Comparison of ENCODE assay signal across 8 cellular contexts in genomic region chr7:29102554-29103151, GRCh38. TPM values are rescaled to one million over a fixed set of nuclear protein-coding genes. Genes with fewer than 3 reads are reported as not detected.
DNase-seq lines count a peak whose midpoint lies in the region; ATAC-seq and TF ChIP-seq lines count a peak whose summit lies in the region.

No MANE protein-coding gene starts in this region.

- H3K36me3 ChIP-seq in ovary = no peaks in the 10 kb centered on the region

- in situ Hi-C loops in GM13977 (cut with MboI; ENCODE audit: low pct_unique_long_range_greater_than_20kb, low sequenced_read_pairs, unreplicated experiment) = loop anchor here (10.0 kb wide), 1 partner anchor 178 kb away; no protein-coding TSS in a partner anchor

- intact Hi-C loops in ovary (cut with DNase I) = loop anchor here in 2 of 4 donors (10.0 kb wide), 1 partner anchor 148 kb away; the partner anchor contains the start of gene TRIL (in 2 of the 2)

- H3K9me3 ChIP-seq in ovary = no peaks in the 10 kb centered on the region

- WGBS in ovary, 3 donors = 0 to 4% (median 1%) methylated on average over 7 of the region's 7 CpGs

- TF ChIP-seq CTCF in AG10803 (conservative IDR thresholded peaks at IDR 0.05; ENCODE audit: low read length) = peak; percentile 78
- TF ChIP-seq CTCF in GM13977 (IDR thresholded peaks at IDR 0.05; ENCODE audit: extremely low read depth, insufficient read depth, missing control alignments) = peak; percentile 63
- TF ChIP-seq CTCF in ovary (IDR thresholded peaks at IDR 0.05) = peak; percentile 11 to 43 (median 36)

- H3K27ac ChIP-seq in ovary = no peak overlapping the region

- peak; percentile 70 for DNase-seq in AG10803 (ENCODE audit: low read depth)
- peak; percentile 29 for DNase-seq in GM13977 (ENCODE audit: low spot score)
- DNase-seq in NCI-H345 (lab: John Stamatoyannopoulos, UW) = peak; percentile 52
- DNase-seq in activated CD8-positive, alpha-beta memory T cell treated with anti-CD3 and anti-CD28 coated beads, Interleukin-2, amount 50 U/mL, for 48 hours = peak; percentile 54
- peak; percentile 54 for DNase-seq in globus pallidus (ENCODE audit: low spot score)
- DNase-seq in ovary = peak; percentile 49 to 76 (median 72)
- no peak for DNase-seq in cerebellar cortex (ENCODE audit: low spot score)

- no peak for TF ChIP-seq EP300 in ovary (IDR thresholded peaks at IDR 0.05)

- no peak for TF ChIP-seq POLR2A in ovary (IDR thresholded peaks at IDR 0.05)

- ATAC-seq in GM21381 (IDR thresholded peaks at IDR 0.05; ENCODE audit: unreplicated experiment) = no peak

- H3K4me3 ChIP-seq in AG10803 (ENCODE audit: low read length) (no peak overlapping the region), ovary (no peak overlapping the region)

- H3K27me3 ChIP-seq in ovary = no peaks in the 10 kb centered on the region

- H3K4me1 ChIP-seq in ovary (ENCODE audit: insufficient read depth) = no peaks in the 10 kb centered on the region

RNA-seq across cellular contexts. Expression of gene CPVL, which starts 43.7 kb away (rescaled TPM):
- 10 to 100 TPM; 10.6 to 34.8 (median 20.9) TPM for total RNA-seq in ovary
- polyA plus RNA-seq in ovary = 10 to 100 TPM; 11.5 to 88.9 TPM
